In the genomic region with DNA sequence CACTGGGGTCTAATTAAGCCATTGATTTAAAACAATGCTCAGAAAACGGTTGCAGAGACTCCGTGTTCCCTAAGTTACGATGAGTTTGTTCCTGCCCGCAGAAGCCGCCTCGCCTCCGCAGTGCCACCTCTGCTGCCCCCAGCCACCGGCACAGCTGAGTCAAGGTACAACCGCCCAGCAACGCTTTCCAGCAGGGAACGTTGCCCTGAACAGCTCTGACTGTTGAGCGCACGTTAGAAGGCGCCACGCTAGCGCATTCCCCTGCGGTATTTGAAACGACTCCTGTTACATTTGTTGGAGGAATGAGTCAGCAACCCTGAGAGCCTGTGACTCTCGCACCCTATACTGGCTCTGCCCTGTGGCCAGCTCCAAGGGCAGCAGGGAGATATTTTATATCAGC, we compare ENCODE assay signal across 19 cellular contexts.
"Had no signal": no experiment of that assay in that cellular context is flagged by ENCODE, and none has a peak within 500 bp of the region (broad histone marks: within the 10 kb centered on the region; RNA-seq: fewer than 3 reads in every experiment).

No MANE protein-coding gene starts in this region.

- FAIRE-seq: kidney, small intestine had no signal

- H3K4me3 ChIP-seq: dorsolateral prefrontal cortex, left lung, ovary, right lobe of liver, stomach, upper lobe of right lung had no signal

- H3K27ac ChIP-seq: dorsolateral prefrontal cortex, foreskin keratinocyte, left lung, ovary, right lobe of liver, stomach, upper lobe of right lung had no signal

- H3K36me3 ChIP-seq: left lung, ovary, right lobe of liver, stomach, upper lobe of right lung had no signal

- H3K4me1 ChIP-seq: foreskin keratinocyte, left lung, stomach, upper lobe of right lung had no signal

- H3K27me3 ChIP-seq: foreskin keratinocyte, ovary, right lobe of liver, upper lobe of right lung had no signal

- DNase-seq: activated CD4-positive, alpha-beta T cell treated with anti-CD3 and anti-CD28 coated beads, Interleukin-2, amount 10 ng/mL, durations not matched to agents 24 days and 14 days; activated CD8-positive, alpha-beta T cell treated with anti-CD3 and anti-CD28 coated beads for 36 hours; activated naive CD4-positive, alpha-beta T cell treated with anti-CD3 and anti-CD28 coated beads, Interleukin-2, amount 10 ng/mL, durations not matched to agents 7 days and 5 days; activated naive CD8-positive, alpha-beta T cell treated with anti-CD3 and anti-CD28 coated beads, Interleukin-2, amount 50 U/mL, for 24 hours; activated T-cell treated with anti-CD3 and anti-CD28 coated beads, Interleukin-2, amount 50 U/mL, for 1 hour; anterior cingulate cortex; foreskin keratinocyte; glutamatergic neuron; kidney; left lung; mammary epithelial cell; ovary; small intestine; stimulated activated CD4-positive, alpha-beta T cell treated with anti-CD3 and anti-CD28 coated beads, Interleukin-4, amount 100 ng/mL, for 1 hour; stomach; T1000; upper lobe of right lung had no signal
